ENCODE assay signal across 12 cellular contexts in the genomic region with DNA sequence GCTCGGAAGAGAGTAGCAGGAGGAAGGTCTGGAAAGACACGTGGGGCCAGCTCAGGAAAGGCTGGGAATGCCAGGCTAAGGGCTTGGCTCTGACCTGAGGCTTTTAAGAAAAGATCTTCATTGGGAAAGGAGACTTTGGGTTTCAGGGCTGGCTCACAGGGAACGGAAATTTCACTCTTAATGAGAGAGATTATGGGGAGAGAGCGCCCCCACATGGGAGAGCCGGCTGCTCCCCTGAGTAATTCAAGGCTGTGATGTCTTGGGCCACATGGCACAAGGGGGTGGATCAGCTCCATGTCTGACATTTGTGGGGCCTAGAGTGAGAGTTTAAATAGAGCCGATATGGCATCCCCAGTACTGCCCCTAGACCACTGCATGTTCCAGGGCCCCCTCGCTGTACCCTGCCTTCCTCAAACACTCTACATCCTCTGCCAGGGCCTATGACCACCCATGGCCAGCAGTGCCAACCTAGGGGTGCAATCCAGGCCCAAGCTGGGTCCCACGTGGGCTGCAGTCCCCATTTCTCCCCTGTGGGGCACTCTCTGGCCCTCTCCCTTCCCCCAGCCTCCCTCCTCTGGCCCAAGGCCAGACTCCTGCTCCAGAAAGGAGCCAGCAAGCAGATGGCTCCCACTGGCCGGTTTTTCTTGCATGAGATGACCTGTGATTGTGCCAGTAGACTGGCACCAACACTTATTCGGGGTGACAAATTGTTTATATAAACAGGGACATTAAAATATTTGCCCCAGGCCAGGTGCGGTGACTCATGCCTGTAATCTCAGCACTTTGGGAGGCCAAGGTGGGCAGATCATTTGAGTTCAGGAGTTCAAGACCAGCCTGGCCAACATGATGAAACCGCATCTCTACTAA.
DNase-seq lines count a peak whose midpoint lies in the region; ATAC-seq and TF ChIP-seq lines count a peak whose summit lies in the region.
"Had no signal": no experiment of that assay in that cellular context is flagged by ENCODE, and none has a peak within 500 bp of the region (broad histone marks: within the 10 kb centered on the region; RNA-seq: fewer than 3 reads in every experiment).

No MANE protein-coding gene starts in this region.

- H3K36me3 Mint-ChIP-seq in activated T-cell treated with anti-CD3 and anti-CD28 coated beads, Interleukin-2, amount 50 U/mL, for 72 hours (ENCODE audit: insufficient read depth in 2 of 2): no peaks in the 10 kb centered on the region

- DNase-seq in activated T-cell treated with anti-CD3 and anti-CD28 coated beads, Interleukin-2, amount 50 U/mL, for 72 hours: peak; percentile 12 to 55
- DNase-seq in activated T-cell treated with anti-CD3 and anti-CD28 coated beads, Interleukin-2, amount 50 U/mL, for 1 hour: no peak
- DNase-seq in testis (peak; percentile 46), SIG-M5 (lab: John Stamatoyannopoulos, UW) (no peak), HAP-1 (ENCODE audit: low spot score in 2 of 2) (no peak)
- DNase-seq: activated CD4-positive, alpha-beta T cell treated with anti-CD3 and anti-CD28 coated beads, Interleukin-2, amount 50 U/mL, for 4 hours; KG1; left ventricle myocardium inferior; RPMI8226 had no signal

- no peaks in the 10 kb centered on the region for H3K9me3 Mint-ChIP-seq in activated T-cell treated with anti-CD3 and anti-CD28 coated beads, Interleukin-2, amount 50 U/mL, for 72 hours

- TF ChIP-seq EP300 in Ishikawa (IDR thresholded peaks at IDR 0.05; ENCODE audit: borderline replicate concordance): no peak

- H3K4me1 ChIP-seq in testis (no peaks in the 10 kb centered on the region), HAP-1 (no peaks in the 10 kb centered on the region)
- H3K4me1 ChIP-seq: left ventricle myocardium inferior had no signal

- H3K27me3 ChIP-seq in testis (no peaks in the 10 kb centered on the region), HAP-1 (ENCODE audit: low read depth) (0 out of 2 replicates have a peak, but pooled peaks cover 4% of the 10 kb centered on the region)

- no peak overlapping the region for H3K4me3 Mint-ChIP-seq in activated T-cell treated with anti-CD3 and anti-CD28 coated beads, Interleukin-2, amount 50 U/mL, for 72 hours

- in situ Hi-C loops in HAP-1 (cut with MboI; ENCODE audit: low sequenced_read_pairs): loop anchor here (25.0 kb wide), 1 partner anchor 729 kb away; no protein-coding TSS in a partner anchor

- no peaks in the 10 kb centered on the region for H3K4me1 Mint-ChIP-seq in activated T-cell treated with anti-CD3 and anti-CD28 coated beads, Interleukin-2, amount 50 U/mL, for 72 hours (ENCODE audit: low read depth)

- H3K9me3 ChIP-seq in testis (no peaks in the 10 kb centered on the region), HAP-1 (no peaks in the 10 kb centered on the region)
- H3K9me3 ChIP-seq: left ventricle myocardium inferior had no signal

- H3K4me3 ChIP-seq in testis: no peak overlapping the region
- no peak overlapping the region for H3K4me3 ChIP-seq in HAP-1
- H3K4me3 ChIP-seq: left ventricle myocardium inferior had no signal

- TF ChIP-seq CTCF in VCaP (conservative IDR thresholded peaks at IDR 0.05): peak; percentile 23; the same call in 1 of the 2 replicates
- peak in 1 of 3 experiments; percentile 25 for TF ChIP-seq CTCF in testis (IDR thresholded peaks at IDR 0.05)

- peak in 1 of 2 donors; percentile 52 for ATAC-seq in activated T-cell treated with anti-CD3 and anti-CD28 coated beads, Interleukin-2, amount 50 U/mL, for 72 hours (replicated peaks in 1 of 2)
- ATAC-seq in GM18907 (IDR thresholded peaks at IDR 0.05; ENCODE audit: unreplicated experiment): no peak

- intact Hi-C loops in testis (cut with DNase I; ENCODE audit: low total_unique reads): no loop called here

- TF ChIP-seq RAD21 in Ishikawa (IDR thresholded peaks at IDR 0.05; ENCODE audit: low read depth): peak; percentile 35

- no peak overlapping the region for H3K27ac Mint-ChIP-seq in activated T-cell treated with anti-CD3 and anti-CD28 coated beads, Interleukin-2, amount 50 U/mL, for 72 hours

- H3K27ac ChIP-seq in VCaP: no peak overlapping the region
- H3K27ac ChIP-seq in testis: no peak overlapping the region
- H3K27ac ChIP-seq: left ventricle myocardium inferior had no signal

- H3K27me3 Mint-ChIP-seq in activated T-cell treated with anti-CD3 and anti-CD28 coated beads, Interleukin-2, amount 50 U/mL, for 72 hours (ENCODE audit: low read depth): peaks cover 16% of the 10 kb centered on the region

- no peak for TF ChIP-seq POLR2A in testis (IDR thresholded peaks at IDR 0.05)

- H3K36me3 ChIP-seq in testis (ENCODE audit: low read depth, missing control alignments) (no peaks in the 10 kb centered on the region), HAP-1 (replicated peaks) (no peaks in the 10 kb centered on the region)
- H3K36me3 ChIP-seq: left ventricle myocardium inferior had no signal

- WGBS in testis, 2 donors: 63 to 75% methylated on average over 11 to 12 of the region's 12 CpGs

TF ChIP-seq in Ishikawa, 13 proteins besides CTCF, POLR2A, EP300 and RAD21:
- TF ChIP-seq ZBTB7A (IDR thresholded peaks at IDR 0.05; ENCODE audit: low read depth) (no peak), NFIC (IDR thresholded peaks at IDR 0.05) (no peak), CEBPB (IDR thresholded peaks at IDR 0.05) (no peak), CREB1 (IDR thresholded peaks at IDR 0.05; ENCODE audit: low read depth) (no peak), TAF1 (IDR thresholded peaks at IDR 0.05; ENCODE audit: low read depth) (no peak), TEAD4 (IDR thresholded peaks at IDR 0.05) (no peak), FOXM1 (IDR thresholded peaks at IDR 0.05; ENCODE audit: borderline replicate concordance, low read depth) (no peak), EGR1 (IDR thresholded peaks at IDR 0.05) (no peak), YY1 (IDR thresholded peaks at IDR 0.05; ENCODE audit: low read depth) (no peak), TCF12 (IDR thresholded peaks at IDR 0.05; ENCODE audit: low read depth) (no peak)
- TF ChIP-seq, protein P1, sequence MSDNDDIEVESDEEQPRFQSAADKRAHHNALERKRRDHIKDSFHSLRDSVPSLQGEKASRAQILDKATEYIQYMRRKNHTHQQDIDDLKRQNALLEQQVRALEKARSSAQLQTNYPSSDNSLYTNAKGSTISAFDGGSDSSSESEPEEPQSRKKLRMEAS (IDR thresholded peaks at IDR 0.05): no peak
- TF ChIP-seq, protein P2, sequence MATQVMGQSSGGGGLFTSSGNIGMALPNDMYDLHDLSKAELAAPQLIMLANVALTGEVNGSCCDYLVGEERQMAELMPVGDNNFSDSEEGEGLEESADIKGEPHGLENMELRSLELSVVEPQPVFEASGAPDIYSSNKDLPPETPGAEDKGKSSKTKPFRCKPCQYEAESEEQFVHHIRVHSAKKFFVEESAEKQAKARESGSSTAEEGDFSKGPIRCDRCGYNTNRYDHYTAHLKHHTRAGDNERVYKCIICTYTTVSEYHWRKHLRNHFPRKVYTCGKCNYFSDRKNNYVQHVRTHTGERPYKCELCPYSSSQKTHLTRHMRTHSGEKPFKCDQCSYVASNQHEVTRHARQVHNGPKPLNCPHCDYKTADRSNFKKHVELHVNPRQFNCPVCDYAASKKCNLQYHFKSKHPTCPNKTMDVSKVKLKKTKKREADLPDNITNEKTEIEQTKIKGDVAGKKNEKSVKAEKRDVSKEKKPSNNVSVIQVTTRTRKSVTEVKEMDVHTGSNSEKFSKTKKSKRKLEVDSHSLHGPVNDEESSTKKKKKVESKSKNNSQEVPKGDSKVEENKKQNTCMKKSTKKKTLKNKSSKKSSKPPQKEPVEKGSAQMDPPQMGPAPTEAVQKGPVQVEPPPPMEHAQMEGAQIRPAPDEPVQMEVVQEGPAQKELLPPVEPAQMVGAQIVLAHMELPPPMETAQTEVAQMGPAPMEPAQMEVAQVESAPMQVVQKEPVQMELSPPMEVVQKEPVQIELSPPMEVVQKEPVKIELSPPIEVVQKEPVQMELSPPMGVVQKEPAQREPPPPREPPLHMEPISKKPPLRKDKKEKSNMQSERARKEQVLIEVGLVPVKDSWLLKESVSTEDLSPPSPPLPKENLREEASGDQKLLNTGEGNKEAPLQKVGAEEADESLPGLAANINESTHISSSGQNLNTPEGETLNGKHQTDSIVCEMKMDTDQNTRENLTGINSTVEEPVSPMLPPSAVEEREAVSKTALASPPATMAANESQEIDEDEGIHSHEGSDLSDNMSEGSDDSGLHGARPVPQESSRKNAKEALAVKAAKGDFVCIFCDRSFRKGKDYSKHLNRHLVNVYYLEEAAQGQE (IDR thresholded peaks at IDR 0.05; ENCODE audit: low read depth): no peak
- TF ChIP-seq, protein P3, sequence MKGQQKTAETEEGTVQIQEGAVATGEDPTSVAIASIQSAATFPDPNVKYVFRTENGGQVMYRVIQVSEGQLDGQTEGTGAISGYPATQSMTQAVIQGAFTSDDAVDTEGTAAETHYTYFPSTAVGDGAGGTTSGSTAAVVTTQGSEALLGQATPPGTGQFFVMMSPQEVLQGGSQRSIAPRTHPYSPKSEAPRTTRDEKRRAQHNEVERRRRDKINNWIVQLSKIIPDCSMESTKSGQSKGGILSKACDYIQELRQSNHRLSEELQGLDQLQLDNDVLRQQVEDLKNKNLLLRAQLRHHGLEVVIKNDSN (IDR thresholded peaks at IDR 0.05): no peak

Comparison
In these comparisons a context has a peak if more than half of its experiments do, and no peak if none do; other contexts are left out.
1. DNase-seq: peak in activated T-cell treated with anti-CD3 and anti-CD28 coated beads, Interleukin-2, amount 50 U/mL, for 72 hours (2 of 2) and testis (single experiment); none in activated T-cell treated with anti-CD3 and anti-CD28 coated beads, Interleukin-2, amount 50 U/mL, for 1 hour (single experiment), SIG-M5 (single experiment) and HAP-1 (0 of 2).